ENCODE assay signal across 24 cellular contexts in genomic region chr5:33984178-33984577, GRCh38. TPM values are rescaled to one million over a fixed set of nuclear protein-coding genes. Genes with fewer than 3 reads are reported as not detected.
"Had no signal": no experiment of that assay in that cellular context is flagged by ENCODE, and none has a peak within 500 bp of the region (broad histone marks: within the 10 kb centered on the region; RNA-seq: fewer than 3 reads in every experiment).

No MANE protein-coding gene starts in this region.

- H3K27ac Mint-ChIP-seq: activated CD8-positive, alpha-beta T cell treated with anti-CD3 and anti-CD28 coated beads, Interleukin-2, amount 10 ng/mL, durations not matched to agents 7 days and 5 days; activated naive CD4-positive, alpha-beta T cell treated with anti-CD3 and anti-CD28 coated beads, Interleukin-2, amount 50 U/mL, for 24 hours; activated T-cell treated with anti-CD3 and anti-CD28 coated beads, Interleukin-2, amount 50 U/mL, for 24 hours; activated T-helper 1 cell treated with anti-CD3 and anti-CD28 coated beads, Interleukin-12 subunit alpha, Interleukin-12 subunit beta, Interleukin-2, Interleukin-4 antibody, amounts not matched to agents 30 ng/mL and 10 ng/mL and 1 ng/mL, durations not matched to agents 14 hours and 24 hours and 36 hours; brain; T-helper 17 cell had no signal

- H3K4me3 ChIP-seq: ascending aorta had no signal

- ATAC-seq: activated CD8-positive, alpha-beta T cell treated with anti-CD3 and anti-CD28 coated beads, Interleukin-2, amount 10 ng/mL, durations not matched to agents 7 days and 5 days; T-helper 17 cell had no signal

- H3K4me3 Mint-ChIP-seq: activated CD8-positive, alpha-beta T cell treated with anti-CD3 and anti-CD28 coated beads, Interleukin-2, amount 10 ng/mL, durations not matched to agents 7 days and 5 days; activated naive CD4-positive, alpha-beta T cell treated with anti-CD3 and anti-CD28 coated beads, Interleukin-2, amount 50 U/mL, for 24 hours; activated T-cell treated with anti-CD3 and anti-CD28 coated beads, Interleukin-2, amount 50 U/mL, for 24 hours; activated T-helper 1 cell treated with anti-CD3 and anti-CD28 coated beads, Interleukin-12 subunit alpha, Interleukin-12 subunit beta, Interleukin-2, Interleukin-4 antibody, amounts not matched to agents 30 ng/mL and 10 ng/mL and 1 ng/mL, durations not matched to agents 14 hours and 24 hours and 36 hours; brain; central memory CD8-positive, alpha-beta T cell; T-helper 17 cell had no signal

- H3K27ac ChIP-seq: ascending aorta had no signal

- H3K27me3 ChIP-seq: ascending aorta had no signal

- H3K4me1 ChIP-seq: ascending aorta had no signal

- H3K9me3 ChIP-seq: ascending aorta had no signal

- DNase-seq: activated CD4-positive, alpha-beta T cell treated with anti-CD3 and anti-CD28 coated beads for 4 hours; activated CD4-positive, alpha-beta T cell treated with anti-CD3 and anti-CD28 coated beads, Interleukin-2, amount 50 U/mL, for 4 hours; activated CD8-positive, alpha-beta T cell treated with anti-CD3 and anti-CD28 coated beads, Interleukin-2, amount 10 ng/mL, durations not matched to agents 7 days and 5 days; activated effector memory CD4-positive, alpha-beta T cell treated with Interleukin-2 at 50 U/mL for 16 hours; activated naive CD4-positive, alpha-beta T cell; activated T-cell treated with anti-CD3 and anti-CD28 coated beads, Interleukin-2, amount 50 U/mL, for 24 hours; Karpas-422; MM.1S; NCI-H1105; NCI-H1436; NCI-H187; NCI-H2081; NCI-H446; NCI-H524; SIG-M5; T-helper 17 cell; T-helper 9 cell had no signal

- H3K27me3 Mint-ChIP-seq: activated naive CD4-positive, alpha-beta T cell treated with anti-CD3 and anti-CD28 coated beads, Interleukin-2, amount 50 U/mL, for 24 hours; activated T-cell treated with anti-CD3 and anti-CD28 coated beads, Interleukin-2, amount 50 U/mL, for 24 hours; brain; central memory CD8-positive, alpha-beta T cell had no signal

- H3K9me3 Mint-ChIP-seq: activated naive CD4-positive, alpha-beta T cell treated with anti-CD3 and anti-CD28 coated beads, Interleukin-2, amount 50 U/mL, for 24 hours; activated T-cell treated with anti-CD3 and anti-CD28 coated beads, Interleukin-2, amount 50 U/mL, for 24 hours; brain; central memory CD8-positive, alpha-beta T cell had no signal

- H3K4me1 Mint-ChIP-seq: activated naive CD4-positive, alpha-beta T cell treated with anti-CD3 and anti-CD28 coated beads, Interleukin-2, amount 50 U/mL, for 24 hours; brain; central memory CD8-positive, alpha-beta T cell; T-helper 17 cell had no signal

RNA-seq across cellular contexts. Expression of gene SLC45A2, which starts 0.3 kb away (rescaled TPM):
- total RNA-seq: ascending aorta, OCI-LY7, T-helper 17 cell had no signal

RNA-seq across cellular contexts. Expression of gene RXFP3, which starts 48.0 kb away (rescaled TPM):
- total RNA-seq: activated CD8-positive, alpha-beta T cell treated with anti-CD3 and anti-CD28 coated beads, Interleukin-2, amount 10 ng/mL, durations not matched to agents 7 days and 5 days; activated T-helper 1 cell treated with anti-CD3 and anti-CD28 coated beads, Interleukin-12 subunit alpha, Interleukin-12 subunit beta, Interleukin-2, Interleukin-4 antibody, amounts not matched to agents 30 ng/mL and 10 ng/mL and 1 ng/mL, durations not matched to agents 14 hours and 24 hours and 36 hours; ascending aorta; OCI-LY7; RPMI7951; T-helper 17 cell had no signal
